In the genomic region with DNA sequence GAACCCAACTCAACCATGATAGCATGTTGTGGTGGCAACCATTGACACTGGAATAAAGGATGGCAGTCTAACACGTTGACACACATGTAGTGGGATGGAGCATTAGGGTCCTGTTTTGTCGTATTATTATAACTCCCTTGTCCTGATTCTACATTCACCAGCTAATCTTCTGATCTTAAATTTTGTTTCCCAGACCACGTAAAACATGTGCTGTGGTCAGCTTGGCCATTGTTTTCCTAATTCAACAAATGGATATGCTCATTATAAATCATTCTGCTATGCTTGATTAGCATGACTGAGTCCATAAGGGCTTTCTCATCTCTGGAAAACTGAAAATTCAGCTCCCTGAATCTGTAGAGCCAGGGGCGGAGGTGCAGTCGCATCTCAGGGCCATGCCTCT, we compare ENCODE assay signal across 36 cellular contexts. TPM values are rescaled to one million over a fixed set of nuclear protein-coding genes. Genes with fewer than 3 reads are reported as not detected.
"Had no signal": no experiment of that assay in that cellular context is flagged by ENCODE, and none has a peak within 500 bp of the region (broad histone marks: within the 10 kb centered on the region; RNA-seq: fewer than 3 reads in every experiment).

No MANE protein-coding gene starts in this region.

- DNase-seq: activated B cell treated with CpG ODN at 0.5 μM for 24 hours; activated CD4-positive, alpha-beta memory T cell treated with anti-CD3 and anti-CD28 coated beads for 36 hours; activated CD4-positive, alpha-beta T cell treated with anti-CD3 and anti-CD28 coated beads for 4 hours; activated CD4-positive, alpha-beta T cell treated with anti-CD3 and anti-CD28 coated beads, Interleukin-2, amount 10 ng/mL, durations not matched to agents 24 days and 14 days; activated CD4-positive, alpha-beta T cell treated with anti-CD3 and anti-CD28 coated beads, Interleukin-2, amount 50 U/mL, for 1 hour; activated CD4-positive, alpha-beta T cell treated with anti-CD3 and anti-CD28 coated beads, Interleukin-2, amount 50 U/mL, for 4 hours; activated CD4-positive, CD25-positive, alpha-beta regulatory T cell treated with anti-CD3 and anti-CD28 coated beads, Interleukin-2, amount 50 U/mL, for 72 hours; activated CD8-positive, alpha-beta memory T cell treated with anti-CD3 and anti-CD28 coated beads, Interleukin-2, amount 50 U/mL, for 4 hours; activated CD8-positive, alpha-beta T cell treated with anti-CD3 and anti-CD28 coated beads for 36 hours; activated effector memory CD4-positive, alpha-beta T cell treated with anti-CD3 and anti-CD28 coated beads, Interleukin-2, amount 50 U/mL, for 16 hours; activated naive CD4-positive, alpha-beta T cell treated with anti-CD3 and anti-CD28 coated beads, Interleukin-2, amount 50 U/mL, for 16 hours; activated naive CD4-positive, alpha-beta T cell treated with Interleukin-2 at 50 U/mL for 16 hours; activated naive CD8-positive, alpha-beta T cell treated with anti-CD3 and anti-CD28 coated beads for 36 hours; activated T-cell treated with anti-CD3 and anti-CD28 coated beads for 4 hours; activated T-cell treated with anti-CD3 and anti-CD28 coated beads, Interleukin-2, amount 50 U/mL, for 1 hour; activated T-cell treated with anti-CD3 and anti-CD28 coated beads, Interleukin-2, amount 50 U/mL, for 4 hours; activated T-cell treated with anti-CD3 and anti-CD28 coated beads, Interleukin-2, amount 50 U/mL, for 72 hours; adrenal gland; amniotic stem cell; aorta; body of pancreas; brain microvascular endothelial cell; central memory CD4-positive, alpha-beta T cell; T-helper 1 cell; T-helper 2 cell; T-helper 9 cell had no signal

- H3K27ac Mint-ChIP-seq: activated B cell treated with CpG ODN at 0.5 μM for 24 hours; activated CD4-positive, alpha-beta memory T cell treated with anti-CD3 and anti-CD28 coated beads for 36 hours; activated CD4-positive, alpha-beta T cell treated with anti-CD3 and anti-CD28 coated beads, Interleukin-2, amount 10 ng/mL, durations not matched to agents 24 days and 14 days; activated CD8-positive, alpha-beta T cell treated with anti-CD3 and anti-CD28 coated beads for 36 hours; activated naive CD4-positive, alpha-beta T cell treated with anti-CD3 and anti-CD28 coated beads, Interleukin-2, amount 50 U/mL, for 72 hours; activated naive CD8-positive, alpha-beta T cell treated with anti-CD3 and anti-CD28 coated beads for 36 hours; activated T-cell treated with anti-CD3 and anti-CD28 coated beads, Interleukin-2, amount 50 U/mL, for 72 hours; activated T-helper 1 cell treated with anti-CD3 and anti-CD28 coated beads, Interleukin-12 subunit alpha, Interleukin-12 subunit beta, Interleukin-2, Interleukin-4 antibody, amounts not matched to agents 30 ng/mL and 10 ng/mL and 1 ng/mL, durations not matched to agents 14 hours and 24 hours and 36 hours; activated T-helper 17 cell treated with anti-CD3 and anti-CD28 coated beads, Interleukin-2, amount 50 U/mL, for 72 hours; T-helper 1 cell treated with Interleukin-12 subunit alpha and Interleukin-12 subunit beta and Interleukin-4 antibody, amounts not matched to agents 30 μg/mL and 1 μg/mL, for 36 hours; T-helper 2 cell treated with Interferon-gamma antibody and Interleukin-4, amounts not matched to agents 5 μg/mL and 100 μg/mL, for 36 hours had no signal

- H3K4me1 Mint-ChIP-seq: activated B cell treated with CpG ODN at 0.5 μM for 24 hours; activated CD4-positive, alpha-beta T cell treated with anti-CD3 and anti-CD28 coated beads, Interleukin-2, amount 10 ng/mL, durations not matched to agents 24 days and 14 days; activated naive CD8-positive, alpha-beta T cell treated with anti-CD3 and anti-CD28 coated beads for 36 hours; activated T-helper 17 cell treated with anti-CD3 and anti-CD28 coated beads, Interleukin-2, amount 50 U/mL, for 72 hours had no signal

- H3K4me3 Mint-ChIP-seq: activated B cell treated with CpG ODN at 0.5 μM for 24 hours; activated CD4-positive, alpha-beta memory T cell treated with anti-CD3 and anti-CD28 coated beads for 36 hours; activated CD4-positive, alpha-beta T cell treated with anti-CD3 and anti-CD28 coated beads, Interleukin-2, amount 10 ng/mL, durations not matched to agents 24 days and 14 days; activated CD8-positive, alpha-beta T cell treated with anti-CD3 and anti-CD28 coated beads for 36 hours; activated naive CD8-positive, alpha-beta T cell treated with anti-CD3 and anti-CD28 coated beads for 36 hours; activated T-cell treated with anti-CD3 and anti-CD28 coated beads, Interleukin-2, amount 50 U/mL, for 4 hours; activated T-cell treated with anti-CD3 and anti-CD28 coated beads, Interleukin-2, amount 50 U/mL, for 72 hours; activated T-helper 1 cell treated with anti-CD3 and anti-CD28 coated beads, Interleukin-12 subunit alpha, Interleukin-12 subunit beta, Interleukin-2, Interleukin-4 antibody, amounts not matched to agents 30 ng/mL and 10 ng/mL and 1 ng/mL, durations not matched to agents 14 hours and 24 hours and 36 hours; activated T-helper 17 cell treated with anti-CD3 and anti-CD28 coated beads, Interleukin-2, amount 50 U/mL, for 72 hours; T-helper 1 cell treated with Interleukin-12 subunit alpha and Interleukin-12 subunit beta and Interleukin-4 antibody, amounts not matched to agents 30 μg/mL and 1 μg/mL, for 36 hours; T-helper 2 cell treated with Interferon-gamma antibody and Interleukin-4, amounts not matched to agents 5 μg/mL and 100 μg/mL, for 36 hours had no signal

- H3K4me3 ChIP-seq: adrenal gland, body of pancreas, breast epithelium had no signal

- H3K36me3 Mint-ChIP-seq: activated CD4-positive, alpha-beta memory T cell treated with anti-CD3 and anti-CD28 coated beads for 36 hours; activated naive CD4-positive, alpha-beta T cell treated with anti-CD3 and anti-CD28 coated beads, Interleukin-2, amount 50 U/mL, for 72 hours; activated naive CD8-positive, alpha-beta T cell treated with anti-CD3 and anti-CD28 coated beads for 36 hours had no signal

- H3K4me1 ChIP-seq: body of pancreas, breast epithelium had no signal

- H3K9me3 Mint-ChIP-seq: activated B cell treated with CpG ODN at 0.5 μM for 24 hours; activated CD4-positive, alpha-beta memory T cell treated with anti-CD3 and anti-CD28 coated beads for 36 hours; activated CD4-positive, alpha-beta T cell treated with anti-CD3 and anti-CD28 coated beads, Interleukin-2, amount 10 ng/mL, durations not matched to agents 24 days and 14 days; activated CD8-positive, alpha-beta T cell treated with anti-CD3 and anti-CD28 coated beads for 36 hours; activated naive CD4-positive, alpha-beta T cell treated with anti-CD3 and anti-CD28 coated beads, Interleukin-2, amount 50 U/mL, for 72 hours; activated naive CD8-positive, alpha-beta T cell treated with anti-CD3 and anti-CD28 coated beads for 36 hours; activated T-cell treated with anti-CD3 and anti-CD28 coated beads, Interleukin-2, amount 50 U/mL, for 4 hours; activated T-cell treated with anti-CD3 and anti-CD28 coated beads, Interleukin-2, amount 50 U/mL, for 72 hours; activated T-helper 1 cell treated with anti-CD3 and anti-CD28 coated beads, Interleukin-12 subunit alpha, Interleukin-12 subunit beta, Interleukin-2, Interleukin-4 antibody, amounts not matched to agents 30 ng/mL and 10 ng/mL and 1 ng/mL, durations not matched to agents 14 hours and 24 hours and 36 hours; activated T-helper 17 cell treated with anti-CD3 and anti-CD28 coated beads, Interleukin-2, amount 50 U/mL, for 72 hours; T-helper 1 cell treated with Interleukin-12 subunit alpha and Interleukin-12 subunit beta and Interleukin-4 antibody, amounts not matched to agents 30 μg/mL and 1 μg/mL, for 36 hours; T-helper 2 cell treated with Interferon-gamma antibody and Interleukin-4, amounts not matched to agents 5 μg/mL and 100 μg/mL, for 36 hours had no signal

- H3K27me3 Mint-ChIP-seq: activated CD4-positive, alpha-beta T cell treated with anti-CD3 and anti-CD28 coated beads, Interleukin-2, amount 10 ng/mL, durations not matched to agents 24 days and 14 days had no signal

- H3K9me3 ChIP-seq: adrenal gland, body of pancreas, breast epithelium had no signal

- H3K27me3 ChIP-seq: adrenal gland, body of pancreas, brain microvascular endothelial cell, breast epithelium had no signal

- H3K27ac ChIP-seq: adrenal gland, body of pancreas, brain microvascular endothelial cell, breast epithelium, VCaP had no signal

- H3K36me3 ChIP-seq: adrenal gland, brain microvascular endothelial cell, breast epithelium had no signal

- FAIRE-seq: astrocyte, TTC549 had no signal

RNA-seq across cellular contexts. Expression of gene MRAP2, which starts 15.0 kb away (rescaled TPM):
- total RNA-seq: activated B cell treated with CpG ODN at 0.5 μM for 24 hours; activated CD4-positive, alpha-beta memory T cell treated with anti-CD3 and anti-CD28 coated beads for 36 hours; activated CD4-positive, alpha-beta T cell treated with anti-CD3 and anti-CD28 coated beads, Interleukin-2, amount 10 ng/mL, durations not matched to agents 24 days and 14 days; activated CD8-positive, alpha-beta memory T cell treated with anti-CD3 and anti-CD28 coated beads for 36 hours; activated CD8-positive, alpha-beta T cell treated with anti-CD3 and anti-CD28 coated beads for 36 hours; activated naive CD4-positive, alpha-beta T cell treated with anti-CD3 and anti-CD28 coated beads, Interleukin-2, amount 50 U/mL, for 72 hours; activated naive CD8-positive, alpha-beta T cell treated with anti-CD3 and anti-CD28 coated beads for 36 hours; activated T-cell treated with anti-CD3 and anti-CD28 coated beads, Interleukin-2, amount 50 U/mL, for 4 hours; activated T-cell treated with anti-CD3 and anti-CD28 coated beads, Interleukin-2, amount 50 U/mL, for 72 hours; activated T-helper 1 cell treated with anti-CD3 and anti-CD28 coated beads, Interleukin-12 subunit alpha, Interleukin-12 subunit beta, Interleukin-2, Interleukin-4 antibody, amounts not matched to agents 30 ng/mL and 10 ng/mL and 1 ng/mL, durations not matched to agents 14 hours and 24 hours and 36 hours had no signal
